Comparison of ENCODE assay signal across 1 cellular context in genomic region chr5:36090033-36090432, GRCh38.
TF ChIP-seq lines count a peak whose summit lies in the region.

No MANE protein-coding gene starts in this region.

TF ChIP-seq in H1, 55 proteins besides CTCF, POLR2A, EP300 and RAD21 (continued from another document):
- TF ChIP-seq, protein P1, sequence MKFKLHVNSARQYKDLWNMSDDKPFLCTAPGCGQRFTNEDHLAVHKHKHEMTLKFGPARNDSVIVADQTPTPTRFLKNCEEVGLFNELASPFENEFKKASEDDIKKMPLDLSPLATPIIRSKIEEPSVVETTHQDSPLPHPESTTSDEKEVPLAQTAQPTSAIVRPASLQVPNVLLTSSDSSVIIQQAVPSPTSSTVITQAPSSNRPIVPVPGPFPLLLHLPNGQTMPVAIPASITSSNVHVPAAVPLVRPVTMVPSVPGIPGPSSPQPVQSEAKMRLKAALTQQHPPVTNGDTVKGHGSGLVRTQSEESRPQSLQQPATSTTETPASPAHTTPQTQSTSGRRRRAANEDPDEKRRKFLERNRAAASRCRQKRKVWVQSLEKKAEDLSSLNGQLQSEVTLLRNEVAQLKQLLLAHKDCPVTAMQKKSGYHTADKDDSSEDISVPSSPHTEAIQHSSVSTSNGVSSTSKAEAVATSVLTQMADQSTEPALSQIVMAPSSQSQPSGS (IDR thresholded peaks at IDR 0.05; ENCODE audit: low read length): no peak
